In the genomic region with DNA sequence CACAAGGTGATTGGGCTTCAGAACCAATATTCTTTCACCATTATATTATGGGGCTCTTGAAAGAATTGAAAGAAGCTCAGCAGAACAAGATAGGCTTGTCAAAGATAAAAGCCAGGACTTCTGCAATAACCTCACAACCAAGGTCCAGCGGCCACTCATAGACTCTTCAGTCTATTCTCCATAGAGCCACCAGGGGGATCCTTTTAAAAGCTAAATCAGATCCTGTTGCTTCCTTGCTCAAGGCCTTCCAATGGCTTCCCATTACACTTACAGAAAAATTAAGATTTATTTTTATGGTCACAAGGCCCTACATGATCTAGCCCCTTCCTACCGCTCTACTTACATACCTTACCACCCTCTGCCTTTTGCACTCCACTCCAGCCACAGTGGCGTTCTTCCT, we compare ENCODE assay signal across 15 cellular contexts.
DNase-seq lines count a peak whose midpoint lies in the region; ATAC-seq and TF ChIP-seq lines count a peak whose summit lies in the region.
"Had no signal": no experiment of that assay in that cellular context is flagged by ENCODE, and none has a peak within 500 bp of the region (broad histone marks: within the 10 kb centered on the region; RNA-seq: fewer than 3 reads in every experiment).

No MANE protein-coding gene starts in this region.

- H3K4me1 ChIP-seq in CD8-positive, alpha-beta memory T cell (ENCODE audit: insufficient read depth, low read length) = no peaks in the 10 kb centered on the region

- no peak overlapping the region for H3K4me3 Mint-ChIP-seq in chondrocyte (ENCODE audit: unreplicated experiment)
- H3K4me3 Mint-ChIP-seq in CD8-positive, alpha-beta memory T cell = no peak overlapping the region
- H3K4me3 Mint-ChIP-seq: activated T-helper 1 cell treated with anti-CD3 and anti-CD28 coated beads, Interleukin-12 subunit alpha, Interleukin-12 subunit beta, Interleukin-2, Interleukin-4 antibody, amounts not matched to agents 30 ng/mL and 10 ng/mL and 1 ng/mL, durations not matched to agents 14 hours and 24 hours and 36 hours; naive B cell; T-helper 1 cell treated with Interleukin-12 subunit alpha and Interleukin-12 subunit beta and Interleukin-4 antibody, amounts not matched to agents 30 μg/mL and 1 μg/mL, for 36 hours had no signal

- in situ Hi-C loops in ACHN (cut with HindIII; ENCODE audit: low pct_ligation_motif_present, low pct_unique_long_range_greater_than_20kb, low sequenced_read_pairs) = no loop called here

- CTCF ChIA-PET in CD8-positive, alpha-beta memory T cell (lab: Charles Lee) = no interaction called here

- no peaks in the 10 kb centered on the region for H3K4me1 Mint-ChIP-seq in chondrocyte (ENCODE audit: low read depth)
- no peaks in the 10 kb centered on the region for H3K4me1 Mint-ChIP-seq in CD8-positive, alpha-beta memory T cell

- peaks cover 3% of the 10 kb centered on the region for H3K9me3 Mint-ChIP-seq in chondrocyte (ENCODE audit: low read depth)
- peaks cover 0 to 5% (median 2%) of the 10 kb centered on the region in 5 donors for H3K9me3 Mint-ChIP-seq in CD8-positive, alpha-beta memory T cell
- H3K9me3 Mint-ChIP-seq: T-helper 1 cell treated with Interleukin-12 subunit alpha and Interleukin-12 subunit beta and Interleukin-4 antibody, amounts not matched to agents 30 μg/mL and 1 μg/mL, for 36 hours had no signal

- peak; percentile 53 for DNase-seq in ACHN
- DNase-seq in GM12865 (ENCODE audit: low read depth) = peak; percentile 49
- peak; percentile 40 for DNase-seq in NB4 (ENCODE audit: low read depth)
- no peak for DNase-seq in chondrocyte (ENCODE audit: low spot score)
- DNase-seq in CD8-positive, alpha-beta memory T cell = no peak
- no peak for DNase-seq in H4 (ENCODE audit: low spot score)
- no peak for DNase-seq in GDM1 (lab: John Stamatoyannopoulos, UW)
- DNase-seq: hippocampal formation, naive B cell, NCI-H187 treated with DMSO at 0.1 percent for 48 hours had no signal

- TF ChIP-seq CTCF in GM12865 (IDR thresholded peaks at IDR 0.05; ENCODE audit: insufficient read depth, low read depth, low read length, missing control alignments) (peak; percentile 43), NB4 (IDR thresholded peaks at IDR 0.05; ENCODE audit: low read depth, low read length) (peak; percentile 55), chondrocyte (IDR thresholded peaks at IDR 0.05) (peak; percentile 44)

- POLR2A ChIA-PET in CD8-positive, alpha-beta memory T cell (lab: Charles Lee) = no interaction called here

- no peak for ATAC-seq in HG02970 (IDR thresholded peaks at IDR 0.05; ENCODE audit: low FRiP score, unreplicated experiment)

- H3K27me3 Mint-ChIP-seq in chondrocyte (ENCODE audit: low read depth) = no peaks in the 10 kb centered on the region
- no peaks in the 10 kb centered on the region for H3K27me3 Mint-ChIP-seq in CD8-positive, alpha-beta memory T cell
- H3K27me3 Mint-ChIP-seq: naive B cell had no signal

- no peaks in the 10 kb centered on the region for H3K36me3 Mint-ChIP-seq in chondrocyte (ENCODE audit: low read depth)
- H3K36me3 Mint-ChIP-seq in CD8-positive, alpha-beta memory T cell = peaks cover 4 to 12% (median 8%) of the 10 kb centered on the region in 3 donors

- H3K27me3 ChIP-seq in CD8-positive, alpha-beta memory T cell (ENCODE audit: insufficient read depth, low read length, poor library complexity, severe bottlenecking) = no peaks in the 10 kb centered on the region

- no peak for TF ChIP-seq POLR2A in NB4 (IDR thresholded peaks at IDR 0.05; ENCODE audit: extremely low read depth, insufficient read length)

- no peak overlapping the region for H3K27ac Mint-ChIP-seq in chondrocyte (ENCODE audit: unreplicated experiment)
- no peak overlapping the region for H3K27ac Mint-ChIP-seq in CD8-positive, alpha-beta memory T cell
- H3K27ac Mint-ChIP-seq: activated T-helper 1 cell treated with anti-CD3 and anti-CD28 coated beads, Interleukin-12 subunit alpha, Interleukin-12 subunit beta, Interleukin-2, Interleukin-4 antibody, amounts not matched to agents 30 ng/mL and 10 ng/mL and 1 ng/mL, durations not matched to agents 14 hours and 24 hours and 36 hours; T-helper 1 cell treated with Interleukin-12 subunit alpha and Interleukin-12 subunit beta and Interleukin-4 antibody, amounts not matched to agents 30 μg/mL and 1 μg/mL, for 36 hours had no signal

- H3K27ac ChIP-seq in CD8-positive, alpha-beta memory T cell (ENCODE audit: low read depth, low read length) = no peak overlapping the region
- H3K27ac ChIP-seq: coronary artery, thoracic aorta had no signal

- H3K4me3 ChIP-seq in GM12865 (ENCODE audit: low read depth, low read length) (no peak overlapping the region), NB4 (ENCODE audit: low read depth, low read length) (no peak overlapping the region)
- no peak overlapping the region for H3K4me3 ChIP-seq in CD8-positive, alpha-beta memory T cell (ENCODE audit: low read length)
- H3K4me3 ChIP-seq: coronary artery, thoracic aorta had no signal

- H3K9me3 ChIP-seq in CD8-positive, alpha-beta memory T cell (ENCODE audit: low read length) = no peaks in the 10 kb centered on the region
- H3K9me3 ChIP-seq: thoracic aorta had no signal

- no peaks in the 10 kb centered on the region for H3K36me3 ChIP-seq in CD8-positive, alpha-beta memory T cell (ENCODE audit: insufficient read depth, low read length)
- H3K36me3 ChIP-seq: thoracic aorta had no signal

Comparison
In these comparisons a context has a peak if more than half of its experiments do, and no peak if none do; other contexts are left out.
1. DNase-seq: peak in ACHN (single experiment), GM12865 (single experiment) and NB4 (single experiment); none in chondrocyte (single experiment), CD8-positive, alpha-beta memory T cell (0 of 5), H4 (single experiment) and GDM1 (single experiment).
2. Peak in every context shown above with its lines, with median percentiles within 50 percentile points of each other: CTCF ChIP-seq.